In the genomic region with DNA sequence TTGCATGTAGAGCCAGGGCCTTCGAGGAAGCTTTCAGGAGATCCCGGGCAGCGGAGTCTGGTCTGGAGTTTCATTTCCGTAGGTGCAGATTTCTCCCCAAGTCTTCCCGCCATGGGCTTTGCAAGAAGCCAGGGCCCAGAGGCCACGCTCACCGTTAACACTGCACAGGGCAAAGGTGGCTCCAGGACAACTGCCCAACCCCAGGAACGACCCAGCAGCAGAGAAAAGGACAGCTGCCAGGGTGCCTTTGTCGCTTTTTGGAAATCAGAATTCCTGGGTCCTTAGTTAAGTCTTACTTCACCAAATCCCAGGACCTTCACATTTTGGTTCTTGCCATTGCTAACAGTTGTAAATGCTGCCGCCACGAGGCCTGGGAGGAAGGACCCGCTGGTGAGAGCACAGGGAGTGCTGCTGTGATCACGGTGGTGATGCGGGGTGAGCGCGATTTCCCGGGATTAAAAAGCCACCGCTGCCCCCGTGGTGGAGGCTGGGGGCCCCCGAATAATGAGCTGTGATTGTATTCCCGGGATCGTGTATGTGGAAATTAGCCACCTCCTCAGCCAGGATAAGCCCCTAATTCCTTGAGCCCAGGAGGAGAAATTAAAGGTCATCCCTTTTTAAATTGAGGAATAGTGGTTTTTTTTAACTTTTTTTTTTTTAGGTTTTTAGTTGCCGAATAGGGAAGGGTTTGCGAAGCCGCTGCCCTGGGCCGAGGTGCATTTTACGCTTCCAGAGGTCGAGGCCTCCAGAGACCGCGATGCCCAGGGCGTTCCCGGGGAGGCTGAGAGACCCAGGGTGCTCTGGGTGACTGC, we compare ENCODE assay signal across 10 cellular contexts. TPM values are rescaled to one million over a fixed set of nuclear protein-coding genes. Genes with fewer than 3 reads are reported as not detected.
DNase-seq lines count a peak whose midpoint lies in the region; ATAC-seq, FAIRE-seq and TF ChIP-seq lines count a peak whose summit lies in the region.
"Had no signal": no experiment of that assay in that cellular context is flagged by ENCODE, and none has a peak within 500 bp of the region (broad histone marks: within the 10 kb centered on the region; RNA-seq: fewer than 3 reads in every experiment).

No MANE protein-coding gene starts in this region.

- no peak overlapping the region for H2AFZ ChIP-seq in K562 (ENCODE audit: low read depth, low read length)
- no peak overlapping the region for H2AFZ ChIP-seq in PC-3 (ENCODE audit: low read length)

- TF ChIP-seq CTCF in K562 (IDR thresholded peaks at IDR 0.05 in 2 of 3, conservative IDR thresholded peaks at IDR 0.05 in 1 of 3; ENCODE audit: insufficient read depth in 2 of 3, low read depth in 1 of 3, low read length in 3 of 3) (peak; percentile 12 to 17 (median 14); a peak in 2 of 6 replicates), PC-3 (conservative IDR thresholded peaks at IDR 0.05; ENCODE audit: low read depth, low read length) (no peak)

- no peaks in the 10 kb centered on the region for H3F3A ChIP-seq in PC-3 (ENCODE audit: low read length, unreplicated experiment)

- no peak for TF ChIP-seq EP300 in K562 (IDR thresholded peaks at IDR 0.05; ENCODE audit: low read length)

- no peak overlapping the region for H3K4me2 ChIP-seq in K562 (ENCODE audit: insufficient read depth, low read length)
- H3K4me2 ChIP-seq in PC-3 (ENCODE audit: low read length) = no peak overlapping the region

- BruUV-seq in K562 (replicated peaks; lab: Mats Ljungman, UMichigan) (no TSS peak), PC-3 (replicated peaks; lab: Mats Ljungman, UMichigan) (no TSS peak)

- WGBS in K562 (ENCODE audit: insufficient coverage, low coverage, missing lambda C conversion rate) = 19% methylated on average over 32 of the region's 32 CpGs

- POLR2A ChIA-PET in K562 (lab: Yijun Ruan, JAX) (no interaction called here), PC-3 (lab: Charles Lee; ENCODE audit: unreplicated experiment) (no interaction called here)

- DNase-seq in stimulated activated CD4-positive, alpha-beta T cell treated with anti-CD3 and anti-CD28 coated beads, Interleukin-15, amount 100 ng/mL, for 24 hours = peak; percentile 44
- DNase-seq in stimulated activated CD4-positive, alpha-beta T cell treated with anti-CD3 and anti-CD28 coated beads, Interleukin-4, amount 100 ng/mL, for 1 hour = no peak
- DNase-seq in K562 (ENCODE audit: extremely low read depth in 1 of 4, low spot score in 3 of 4) (peak in 1 of 4 experiments; percentile 17), kidney tubule cell (ENCODE audit: low spot score) (peak; percentile 62), PC-3 (no peak), NCI-H774 (lab: John Stamatoyannopoulos, UW) (no peak), T-helper 9 cell (no peak)
- DNase-seq in activated effector memory CD4-positive, alpha-beta T cell treated with anti-CD3 and anti-CD28 coated beads, Interleukin-2, amount 50 U/mL, for 16 hours = no peak
- DNase-seq: left ventricle myocardium inferior, NCI-H345 had no signal

- H3K4me3 ChIP-seq in K562 = no peak overlapping the region
- no peak overlapping the region for H3K4me3 ChIP-seq in PC-3 (ENCODE audit: low read length)

- H3K9me2 ChIP-seq in PC-3 (replicated peaks; ENCODE audit: low read length) = no peaks in the 10 kb centered on the region

- H3K27me3 ChIP-seq in K562 (ENCODE audit: control insufficient read depth in 2 of 2, insufficient read depth in 2 of 2, low read length in 2 of 2) = peaks cover 86% of the 10 kb centered on the region in 2 experiments
- H3K27me3 ChIP-seq in PC-3 (ENCODE audit: low read length) = no peaks in the 10 kb centered on the region

- CTCF ChIA-PET in K562 (lab: Yijun Ruan, JAX; ENCODE audit: low intra/inter-chr PET ratio) = interaction anchor here (0.6 kb wide), 1 partner anchor 288 kb away, joined by 4 read pairs; no protein-coding TSS in a partner anchor
- CTCF ChIA-PET in PC-3 (lab: Charles Lee) = no interaction called here

- H3K4me1 ChIP-seq in K562 (replicated peaks in 1 of 2; ENCODE audit: control insufficient read depth in 2 of 2, insufficient read depth in 2 of 2, low read length in 2 of 2) (peaks cover 0 to 27% of the 10 kb centered on the region in 2 experiments; a peak in 2 of 5 replicates), PC-3 (ENCODE audit: insufficient read depth, low read length) (peaks cover 19% of the 10 kb centered on the region)

- no peak for FAIRE-seq in K562 (lab: Jason Lieb, UNC)

- intact Hi-C loops in K562 (cut with micrococcal nuclease) = no loop called here
- intact Hi-C loops in PC-3 (cut with micrococcal nuclease) = no loop called here

- no peaks in the 10 kb centered on the region for H3K36me3 ChIP-seq in K562 (ENCODE audit: control insufficient read depth, insufficient read depth, low read length)
- peaks cover 19% of the 10 kb centered on the region for H3K36me3 ChIP-seq in PC-3 (ENCODE audit: low read depth, low read length)
- H3K36me3 ChIP-seq: left ventricle myocardium inferior had no signal

- H3K9me3 ChIP-seq in K562 (replicated peaks; ENCODE audit: control insufficient read depth, insufficient read depth, low read depth, low read length) (no peaks in the 10 kb centered on the region), PC-3 (ENCODE audit: low read length) (no peaks in the 10 kb centered on the region)
- H3K9me3 ChIP-seq: left ventricle myocardium inferior had no signal

- H3K9me1 ChIP-seq in K562 (ENCODE audit: control insufficient read depth, insufficient read depth, low read length) = no peaks in the 10 kb centered on the region

- peak; percentile 19; the same call in 1 of the 3 replicates for ATAC-seq in K562
- ATAC-seq in PC-3 = no peak

- no peaks in the 10 kb centered on the region for H3K79me2 ChIP-seq in K562 (ENCODE audit: control insufficient read depth, insufficient read depth, low read length)
- H3K79me2 ChIP-seq in PC-3 (ENCODE audit: low read length) = peaks cover 100% of the 10 kb centered on the region

- TF ChIP-seq POLR2A in K562 (conservative IDR thresholded peaks at IDR 0.05) = no peak

- TF ChIP-seq RAD21 in K562 (CRISPR knock-in tag; conservative IDR thresholded peaks at IDR 0.05 in 1 of 2, IDR thresholded peaks at IDR 0.05 in 1 of 2) = peak in 1 of 2 experiments; percentile 18; a peak in 1 of 4 replicates

- no peak overlapping the region for H3K27ac ChIP-seq in K562 (ENCODE audit: extremely low read depth, low read depth, low read length)
- no peak overlapping the region for H3K27ac ChIP-seq in PC-3 (ENCODE audit: low read length)
- H3K27ac ChIP-seq: left ventricle myocardium inferior had no signal

- in situ Hi-C loops in K562 (cut with MboI) = no loop called here

- H3K9ac ChIP-seq in K562 (ENCODE audit: insufficient read depth in 1 of 2, low read depth in 2 of 2, low read length in 2 of 2) (no peak overlapping the region), PC-3 (ENCODE audit: low read length) (no peak overlapping the region)

- H4K20me1 ChIP-seq in K562 (replicated peaks; ENCODE audit: control insufficient read depth, insufficient read depth, low read length) (peaks cover 7% of the 10 kb centered on the region), PC-3 (ENCODE audit: low read length) (peaks cover 69% of the 10 kb centered on the region)

TF ChIP-seq in K562, 482 proteins besides CTCF, POLR2A, EP300 and RAD21:
- TF ChIP-seq ZNF239 (CRISPR knock-in tag; IDR thresholded peaks at IDR 0.05) (no peak), CBX8 (IDR thresholded peaks at IDR 0.05; ENCODE audit: borderline replicate concordance, extremely low read depth, low read depth, low read length, poor library complexity, severe bottlenecking) (peak; percentile 20), POLR3A (IDR thresholded peaks at IDR 0.05; ENCODE audit: borderline replicate concordance, extremely low read depth, insufficient read depth, insufficient read length) (no peak)
- TF ChIP-seq, protein P1, sequence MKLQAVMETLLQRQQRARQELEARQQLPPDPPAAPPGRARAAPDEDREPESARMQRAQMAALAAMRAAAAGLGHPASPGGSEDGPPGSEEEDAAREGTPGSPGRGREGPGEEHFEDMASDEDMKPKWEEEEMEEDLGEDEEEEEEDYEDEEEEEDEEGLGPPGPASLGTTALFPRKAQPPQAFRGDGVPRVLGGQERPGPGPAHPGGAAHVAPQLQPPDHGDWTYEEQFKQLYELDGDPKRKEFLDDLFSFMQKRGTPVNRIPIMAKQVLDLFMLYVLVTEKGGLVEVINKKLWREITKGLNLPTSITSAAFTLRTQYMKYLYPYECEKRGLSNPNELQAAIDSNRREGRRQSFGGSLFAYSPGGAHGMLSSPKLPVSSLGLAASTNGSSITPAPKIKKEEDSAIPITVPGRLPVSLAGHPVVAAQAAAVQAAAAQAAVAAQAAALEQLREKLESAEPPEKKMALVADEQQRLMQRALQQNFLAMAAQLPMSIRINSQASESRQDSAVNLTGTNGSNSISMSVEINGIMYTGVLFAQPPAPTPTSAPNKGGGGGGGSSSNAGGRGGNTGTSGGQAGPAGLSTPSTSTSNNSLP (IDR thresholded peaks at IDR 0.05; ENCODE audit: borderline replicate concordance, low read depth, low read length) = no peak

RNA-seq across cellular contexts. Expression of gene SIM2, which starts 8.2 kb away (rescaled TPM):
- total RNA-seq in K562 (2011; cell fraction: chromatin; rRNA removed; ENCODE audit: low replicate concordance) = not detected in 2 replicates
- not detected in 2 replicates for total RNA-seq in K562 (2011; cell fraction: nucleolus; rRNA removed)
- total RNA-seq in K562 (2011; cell fraction: nucleoplasm; rRNA removed) = not detected in 2 replicates
- total RNA-seq in K562 (2014; rRNA removed) (not detected in 2 replicates), K562 (2014; rRNA removed; fragmentation: Illumina TruSeq; extraction: Trizol) (not detected in 2 replicates), K562 (2015; rRNA removed; fragmentation: Illumina TruSeq; extraction: Trizol) (not detected in 2 replicates), K562 (2021) (0.11 TPM in 2 replicates), PC-3 (2014; rRNA removed) (71.2 and 104 TPM in 2 replicates)
- polyA plus RNA-seq in K562 (2011; rRNA removed) (not detected in 2 replicates), K562 (2014; fragmentation: Illumina TruSeq; extraction: Trizol) (not detected in 2 replicates), K562 (2014; fragmentation: Nextera tagmentation; extraction: Ambion mirVana) (under 1 TPM; 0.07 to 0.08 TPM), K562 (2014; rRNA removed) (not detected in 2 replicates)
- not detected in 2 replicates for polyA plus RNA-seq in K562 (2011; cell fraction: cytosol; rRNA removed)
- not detected in 2 replicates for polyA plus RNA-seq in K562 (2011; cell fraction: nucleus; rRNA removed)
- 0.14 and 0.35 TPM in 2 replicates for polyA plus RNA-seq in K562 (2012)
- not detected in 2 replicates for polyA minus RNA-seq in K562 (2011; rRNA and poly(A)+ RNA removed)
- not detected in 2 replicates for polyA minus RNA-seq in K562 (2011; cell fraction: cytosol; rRNA and poly(A)+ RNA removed)
- polyA minus RNA-seq in K562 (2011; cell fraction: nucleus; rRNA and poly(A)+ RNA removed) = not detected in 2 replicates
- total RNA-seq: left ventricle myocardium inferior had no signal

Comparison
In these comparisons a context has a peak if more than half of its experiments do, and no peak if none do; other contexts are left out.
1. DNase-seq: peak in stimulated activated CD4-positive, alpha-beta T cell treated with anti-CD3 and anti-CD28 coated beads, Interleukin-15, amount 100 ng/mL, for 24 hours (single experiment) and kidney tubule cell (single experiment); none in stimulated activated CD4-positive, alpha-beta T cell treated with anti-CD3 and anti-CD28 coated beads, Interleukin-4, amount 100 ng/mL, for 1 hour (single experiment), PC-3 (single experiment), NCI-H774 (single experiment), activated effector memory CD4-positive, alpha-beta T cell treated with anti-CD3 and anti-CD28 coated beads, Interleukin-2, amount 50 U/mL, for 16 hours (single experiment) and T-helper 9 cell (single experiment).
2. RNA of gene SIM2, which starts 8.2 kb away (total RNA-seq): 71.2 to 104 TPM in PC-3; 0.11 TPM in K562; every median in the first group is over 10 times any median in the second.